23 cellular contexts compared by ENCODE assay signal in the genomic region with DNA sequence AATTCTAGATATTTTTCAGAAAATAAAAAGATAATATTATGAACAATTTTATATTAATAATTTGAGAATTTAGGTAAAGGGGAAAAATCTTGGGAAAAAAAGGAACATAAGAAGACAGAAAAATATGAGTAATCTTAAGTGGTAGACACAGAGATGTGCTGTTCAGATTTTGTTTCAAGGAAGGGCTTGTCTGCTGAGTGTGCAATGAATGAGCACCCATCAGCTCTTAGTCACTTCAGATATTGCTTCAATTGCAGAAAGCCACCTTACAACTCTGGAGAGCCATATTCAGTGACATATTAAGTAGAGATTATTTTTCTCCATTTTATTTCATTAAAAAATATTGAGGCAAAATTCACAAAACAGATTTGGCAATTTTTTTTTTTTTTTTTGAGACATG.
"Had no signal": no experiment of that assay in that cellular context is flagged by ENCODE, and none has a peak within 500 bp of the region (broad histone marks: within the 10 kb centered on the region; RNA-seq: fewer than 3 reads in every experiment).

No MANE protein-coding gene starts in this region.

- H3K4me3 ChIP-seq: pancreas, prostate gland, right lobe of liver, sigmoid colon, stomach, thoracic aorta, thyroid gland, tibial nerve, upper lobe of left lung, uterus had no signal

- FAIRE-seq: pancreas, small intestine had no signal

- H3K36me3 ChIP-seq: neutrophil, pancreas, prostate gland, right lobe of liver, sigmoid colon, stomach, thoracic aorta, thyroid gland, tibial nerve, upper lobe of left lung, uterus had no signal

- H3K4me1 ChIP-seq: pancreas, prostate gland, right lobe of liver, sigmoid colon, stomach, thyroid gland, tibial nerve, upper lobe of left lung, uterus had no signal

- H3K27me3 ChIP-seq: neutrophil, pancreas, right lobe of liver, sigmoid colon, stomach, thyroid gland, tibial nerve, upper lobe of left lung, uterus had no signal

- H3K9me3 ChIP-seq: neutrophil, pancreas, prostate gland, right lobe of liver, sigmoid colon, stomach, thoracic aorta, thyroid gland, tibial nerve, upper lobe of left lung, uterus had no signal

- H3K27ac ChIP-seq: neutrophil, pancreas, prostate gland, right lobe of liver, sigmoid colon, stomach, thoracic aorta, thyroid gland, tibial nerve, upper lobe of left lung, uterus had no signal

- DNase-seq: naive thymus-derived CD8-positive, alpha-beta T cell; nephron progenitor cell; nucleus accumbens; pancreas; right cardiac atrium; right lobe of liver; sigmoid colon; small intestine; stimulated activated CD4-positive, alpha-beta T cell treated with anti-CD3 and anti-CD28 coated beads, Interleukin-15, amount 100 ng/mL, for 24 hours; stimulated activated CD4-positive, alpha-beta T cell treated with anti-CD3 and anti-CD28 coated beads, Interleukin-2, amount 100 ng/mL, for 24 hours; stimulated activated CD4-positive, alpha-beta T cell treated with anti-CD3 and anti-CD28 coated beads, Interleukin-2, amount 100 ng/mL, for 48 hours; stimulated activated CD4-positive, alpha-beta T cell treated with anti-CD3 and anti-CD28 coated beads, Interleukin-4, amount 100 ng/mL, for 24 hours; stimulated activated naive B cell treated with anti-CD40 and anti-IgM and Interleukin-4, amounts not matched to agents 10 μg/mL and 1 μg/mL and 100 μg/mL, for 72 hours; stimulated activated naive CD4-positive, alpha-beta T cell treated with Interleukin-2 at 50 U/mL for 16 hours; stomach; thyroid gland; trophoblast cell; upper lobe of left lung; uterus had no signal
